8 cellular contexts compared by ENCODE assay signal in genomic region chr19:42423462-42424344, GRCh38. TPM values are rescaled to one million over a fixed set of nuclear protein-coding genes. Genes with fewer than 3 reads are reported as not detected.
DNase-seq lines count a peak whose midpoint lies in the region; TF ChIP-seq lines count a peak whose summit lies in the region.

No MANE protein-coding gene starts in this region.

- TF ChIP-seq CTCF in GM06990 (IDR thresholded peaks at IDR 0.05; ENCODE audit: insufficient read depth, low read length, poor library complexity, severe bottlenecking) (no peak), HEK293 (tag by site-specific recombination; IDR thresholded peaks at IDR 0.05) (no peak), astrocyte of the cerebellum (IDR thresholded peaks at IDR 0.05; ENCODE audit: low read depth, low read length, missing control alignments) (no peak), uterus (IDR thresholded peaks at IDR 0.05) (no peak)

- H3K9ac ChIP-seq in rectal smooth muscle tissue (ENCODE audit: low read length), result peak overlapping the region; percentile 57

- H3K27ac ChIP-seq in HEK293 (ENCODE audit: extremely low read depth, low read depth, low read length), result peak overlapping the region; percentile 57; the same call in 1 of the 2 replicates
- H3K27ac ChIP-seq in rectal smooth muscle tissue (ENCODE audit: low read depth, low read length), result peak overlapping the region; percentile 37
- H3K27ac ChIP-seq in uterus, result peak overlapping the region; percentile 45 to 60

- H3K4me1 ChIP-seq in HEK293 (ENCODE audit: control insufficient read depth, insufficient read depth, low read length) (peaks cover 3% of the 10 kb centered on the region; the same call in 1 of the 2 replicates), rectal smooth muscle tissue (ENCODE audit: control insufficient read depth, insufficient read depth, low read length) (peaks cover 5% of the 10 kb centered on the region), uterus (peaks cover 0 to 6% of the 10 kb centered on the region in 2 donors)

- H3K9me3 ChIP-seq in HEK293 (ENCODE audit: control insufficient read depth, insufficient read depth, low read depth, low read length), result no peaks in the 10 kb centered on the region
- H3K9me3 ChIP-seq in uterus, result no peaks in the 10 kb centered on the region

- CTCF ChIA-PET in HEK293 (lab: Yijun Ruan, JAX), result interaction anchor here (0.5 to 11.4 kb wide), 9 partner anchors 10 to 1247 kb away, joined by 3 to 90 read pairs (median 4); partner anchors contain the start of gene CXCL17

- intact Hi-C loops in uterus (cut with DNase I; ENCODE audit: low total_unique reads), result no loop called here

- peak; percentile 46 to 61 for TF ChIP-seq POLR2A in uterus (IDR thresholded peaks at IDR 0.05)

- in situ Hi-C loops in astrocyte of the cerebellum (cut with HindIII; ENCODE audit: low sequenced_read_pairs), result no loop called here

- peak overlapping the region; percentile 69 for H3K4me3 ChIP-seq in GM06990 (replicated peaks; ENCODE audit: low read depth, low read length)
- peak overlapping the region; percentile 44 for H3K4me3 ChIP-seq in HEK293 (ENCODE audit: low read depth, low read length)
- peak overlapping the region; percentile 44 for H3K4me3 ChIP-seq in astrocyte of the cerebellum (ENCODE audit: low read depth, low read length)
- H3K4me3 ChIP-seq in rectal smooth muscle tissue (ENCODE audit: low read length), result peak overlapping the region; percentile 83
- peak overlapping the region; percentile 37 to 51 for H3K4me3 ChIP-seq in uterus

- POLR2A ChIA-PET in HEK293 (lab: Yijun Ruan, JAX), result interaction anchor here (0.5 to 1.2 kb wide), 9 partner anchors 11 to 347 kb away, joined by 3 to 6 read pairs (median 4); partner anchors contain the start of gene ZNF574

- no peaks in the 10 kb centered on the region for H3K36me3 ChIP-seq in GM06990 (ENCODE audit: control insufficient read depth, insufficient read depth, low read length)
- no peaks in the 10 kb centered on the region for H3K36me3 ChIP-seq in HEK293 (ENCODE audit: control insufficient read depth in 2 of 2, insufficient read depth in 1 of 2, low read length in 2 of 2)
- H3K36me3 ChIP-seq in rectal smooth muscle tissue (ENCODE audit: control insufficient read depth, insufficient read depth, low read length), result no peaks in the 10 kb centered on the region
- H3K36me3 ChIP-seq in uterus, result no peaks in the 10 kb centered on the region

- DNase-seq in GM06990 (ENCODE audit: extremely low read depth, insufficient read length) (peak; percentile 92), NCI-H1092 (lab: John Stamatoyannopoulos, UW) (peak; percentile 69), T-helper 22 cell (ENCODE audit: low read depth) (peak; percentile 85), astrocyte of the cerebellum (ENCODE audit: low read depth) (peak; percentile 52), hepatic stellate cell (ENCODE audit: low spot score) (peak; percentile 98), uterus (peak; percentile 69 to 84)

- H3K27me3 ChIP-seq in GM06990 (replicated peaks; ENCODE audit: control insufficient read depth, insufficient read depth, low read length) (no peaks in the 10 kb centered on the region; the same call in 1 of the 2 replicates), rectal smooth muscle tissue (ENCODE audit: control insufficient read depth, insufficient read depth, low read length) (no peaks in the 10 kb centered on the region), uterus (no peaks in the 10 kb centered on the region)

TF ChIP-seq in HEK293, 187 proteins besides CTCF, POLR2A, EP300 and RAD21:
- TF ChIP-seq ZNF202 (tag by site-specific recombination; IDR thresholded peaks at IDR 0.05; ENCODE audit: borderline replicate concordance) (peak; percentile 40; the same call in 1 of the 2 replicates), ZNF155 (tag by site-specific recombination; IDR thresholded peaks at IDR 0.05) (no peak)
TF ChIP-seq in HEK293: peak in this region for 1.

RNA-seq across cellular contexts. Expression of gene LIPE, which starts 3.5 kb away (rescaled TPM):
- 10 to 100 TPM in 1 of 4 donors, 1 to 10 TPM in 1, not detected in 2; 9.5 to 26.0 TPM for total RNA-seq in uterus

RNA-seq across cellular contexts. Expression of gene CXCL17, which starts 19.0 kb away (rescaled TPM):
- not detected for total RNA-seq in uterus

RNA-seq across cellular contexts. Expression of gene CNFN, which starts 33.6 kb away (rescaled TPM):
- total RNA-seq in uterus, result 1 to 10 TPM in 1 of 4 donors, not detected in 3; 2.6 TPM

Comparison
In these comparisons a context has a peak if more than half of its experiments do, and no peak if none do; other contexts are left out.
1. Peak in every context shown above with its lines: DNase-seq, H3K4me3 ChIP-seq and H3K27ac ChIP-seq.